1 cellular context compared by ENCODE assay signal in the genomic region with DNA sequence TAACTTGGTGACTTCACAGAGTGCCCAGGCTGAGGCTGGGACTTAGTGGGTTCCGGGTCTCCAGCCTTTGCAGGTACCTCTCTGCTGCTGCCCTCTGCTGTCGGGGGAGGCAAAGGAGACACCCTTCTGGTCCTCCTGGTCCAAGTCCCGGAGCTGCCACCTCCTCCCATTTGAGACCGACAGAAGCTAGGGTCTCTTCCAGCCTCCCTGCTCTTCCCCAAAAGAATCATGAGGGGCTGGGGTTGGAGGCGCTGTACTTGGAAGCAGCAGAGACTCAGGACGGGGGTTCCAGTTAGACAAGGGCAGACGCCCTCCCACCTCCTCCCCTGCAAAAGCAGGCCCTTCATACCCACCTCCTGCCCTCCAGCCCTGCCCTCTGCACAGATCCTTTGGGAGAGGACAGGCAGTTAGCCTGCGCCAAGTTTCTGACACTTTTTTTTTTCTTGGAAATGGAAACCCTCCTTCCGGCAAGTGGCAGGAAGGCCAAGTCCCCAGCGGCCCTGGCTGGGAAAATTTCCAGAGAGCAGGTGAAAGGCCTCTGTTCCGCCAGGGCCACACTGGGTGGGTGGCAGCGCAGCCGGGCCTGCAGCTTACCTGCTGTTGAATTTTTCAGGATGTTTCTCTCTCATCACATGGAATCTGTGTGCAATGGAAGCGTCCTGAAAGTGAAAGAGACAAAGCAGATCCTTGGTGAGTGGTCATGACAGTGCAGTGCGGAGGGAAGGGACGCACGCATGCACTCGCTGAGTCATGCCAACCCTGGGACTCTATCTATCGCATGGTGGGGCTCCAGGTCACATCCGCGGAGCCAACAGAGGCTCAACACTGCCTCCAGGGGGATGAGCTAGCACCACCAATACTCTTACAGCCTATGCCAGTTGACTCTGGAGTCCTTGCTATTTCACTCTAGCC.
TF ChIP-seq lines count a peak whose summit lies in the region.

No MANE protein-coding gene starts in this region.

TF ChIP-seq in GM12878, 131 proteins besides CTCF, POLR2A, EP300 and RAD21 (continued from another document and continues in another):
- TF ChIP-seq, protein P1, sequence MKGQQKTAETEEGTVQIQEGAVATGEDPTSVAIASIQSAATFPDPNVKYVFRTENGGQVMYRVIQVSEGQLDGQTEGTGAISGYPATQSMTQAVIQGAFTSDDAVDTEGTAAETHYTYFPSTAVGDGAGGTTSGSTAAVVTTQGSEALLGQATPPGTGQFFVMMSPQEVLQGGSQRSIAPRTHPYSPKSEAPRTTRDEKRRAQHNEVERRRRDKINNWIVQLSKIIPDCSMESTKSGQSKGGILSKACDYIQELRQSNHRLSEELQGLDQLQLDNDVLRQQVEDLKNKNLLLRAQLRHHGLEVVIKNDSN (IDR thresholded peaks at IDR 0.05; ENCODE audit: borderline replicate concordance, extremely low read length, insufficient read depth, low read depth, low read length) = no peak
- TF ChIP-seq NR2C2 (IDR thresholded peaks at IDR 0.05; ENCODE audit: borderline replicate concordance, control insufficient read depth, insufficient read length, low read depth) (no peak), ESRRA (IDR thresholded peaks at IDR 0.05; ENCODE audit: low read length) (no peak), FOXK2 (IDR thresholded peaks at IDR 0.05) (no peak), SMAD1 (IDR thresholded peaks at IDR 0.05; ENCODE audit: low read depth, partially characterized antibody) (no peak), TCF12 (IDR thresholded peaks at IDR 0.05; ENCODE audit: low read depth, low read length) (no peak), IKZF1 (conservative IDR thresholded peaks at IDR 0.05) (no peak), CHD1 (IDR thresholded peaks at IDR 0.05; ENCODE audit: low read depth, low read length) (no peak), IKZF2 (IDR thresholded peaks at IDR 0.05) (no peak), SIN3A (IDR thresholded peaks at IDR 0.05; ENCODE audit: low read depth, low read length) (no peak), RB1 (IDR thresholded peaks at IDR 0.05; ENCODE audit: borderline replicate concordance) (no peak), YBX1 (IDR thresholded peaks at IDR 0.05) (no peak), NBN (IDR thresholded peaks at IDR 0.05) (no peak), ZBED1 (IDR thresholded peaks at IDR 0.05; ENCODE audit: borderline replicate concordance) (no peak), SRF (IDR thresholded peaks at IDR 0.05; ENCODE audit: low read depth in 2 of 2, low read length in 2 of 2) (no peak), ETV6 (conservative IDR thresholded peaks at IDR 0.05 in 1 of 2, IDR thresholded peaks at IDR 0.05 in 1 of 2; ENCODE audit: borderline replicate concordance in 1 of 2, low read depth in 1 of 2) (peak in 1 of 2 experiments; percentile 60; a peak in 1 of 4 replicates), SPI1 (IDR thresholded peaks at IDR 0.05; ENCODE audit: borderline replicate concordance, insufficient read depth, low read depth, low read length) (0 out of 2 replicates have a peak, but pooled peaks have one; percentile 11), TCF7 (IDR thresholded peaks at IDR 0.05; ENCODE audit: borderline replicate concordance) (no peak), SREBF2 (IDR thresholded peaks at IDR 0.05; ENCODE audit: low read length) (no peak), BRCA1 (IDR thresholded peaks at IDR 0.05; ENCODE audit: low read depth, low read length) (no peak), HDGF (IDR thresholded peaks at IDR 0.05) (no peak), BMI1 (IDR thresholded peaks at IDR 0.05; ENCODE audit: borderline replicate concordance) (no peak), SMARCA5 (IDR thresholded peaks at IDR 0.05) (no peak), RCOR1 (conservative IDR thresholded peaks at IDR 0.05; ENCODE audit: low read depth, low read length) (no peak), TARDBP (IDR thresholded peaks at IDR 0.05; ENCODE audit: borderline replicate concordance) (no peak), PAX8 (IDR thresholded peaks at IDR 0.05) (no peak), POLR2AphosphoS5 (IDR thresholded peaks at IDR 0.05; ENCODE audit: low read length) (no peak), POU2F2 (IDR thresholded peaks at IDR 0.05; ENCODE audit: borderline replicate concordance, low read depth, low read length) (0 out of 3 replicates have a peak, but pooled peaks have one; percentile 17), ZSCAN29 (IDR thresholded peaks at IDR 0.05) (no peak), HDAC6 (IDR thresholded peaks at IDR 0.05; ENCODE audit: unreplicated experiment) (no peak), EGR1 (IDR thresholded peaks at IDR 0.05; ENCODE audit: borderline replicate concordance in 1 of 2, low read depth in 2 of 2, low read length in 2 of 2) (no peak), ZNF207 (IDR thresholded peaks at IDR 0.05; ENCODE audit: borderline replicate concordance) (no peak)
- TF ChIP-seq, protein P2, sequence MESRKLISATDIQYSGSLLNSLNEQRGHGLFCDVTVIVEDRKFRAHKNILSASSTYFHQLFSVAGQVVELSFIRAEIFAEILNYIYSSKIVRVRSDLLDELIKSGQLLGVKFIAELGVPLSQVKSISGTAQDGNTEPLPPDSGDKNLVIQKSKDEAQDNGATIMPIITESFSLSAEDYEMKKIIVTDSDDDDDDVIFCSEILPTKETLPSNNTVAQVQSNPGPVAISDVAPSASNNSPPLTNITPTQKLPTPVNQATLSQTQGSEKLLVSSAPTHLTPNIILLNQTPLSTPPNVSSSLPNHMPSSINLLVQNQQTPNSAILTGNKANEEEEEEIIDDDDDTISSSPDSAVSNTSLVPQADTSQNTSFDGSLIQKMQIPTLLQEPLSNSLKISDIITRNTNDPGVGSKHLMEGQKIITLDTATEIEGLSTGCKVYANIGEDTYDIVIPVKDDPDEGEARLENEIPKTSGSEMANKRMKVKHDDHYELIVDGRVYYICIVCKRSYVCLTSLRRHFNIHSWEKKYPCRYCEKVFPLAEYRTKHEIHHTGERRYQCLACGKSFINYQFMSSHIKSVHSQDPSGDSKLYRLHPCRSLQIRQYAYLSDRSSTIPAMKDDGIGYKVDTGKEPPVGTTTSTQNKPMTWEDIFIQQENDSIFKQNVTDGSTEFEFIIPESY (IDR thresholded peaks at IDR 0.05) = no peak
- TF ChIP-seq, protein P3, sequence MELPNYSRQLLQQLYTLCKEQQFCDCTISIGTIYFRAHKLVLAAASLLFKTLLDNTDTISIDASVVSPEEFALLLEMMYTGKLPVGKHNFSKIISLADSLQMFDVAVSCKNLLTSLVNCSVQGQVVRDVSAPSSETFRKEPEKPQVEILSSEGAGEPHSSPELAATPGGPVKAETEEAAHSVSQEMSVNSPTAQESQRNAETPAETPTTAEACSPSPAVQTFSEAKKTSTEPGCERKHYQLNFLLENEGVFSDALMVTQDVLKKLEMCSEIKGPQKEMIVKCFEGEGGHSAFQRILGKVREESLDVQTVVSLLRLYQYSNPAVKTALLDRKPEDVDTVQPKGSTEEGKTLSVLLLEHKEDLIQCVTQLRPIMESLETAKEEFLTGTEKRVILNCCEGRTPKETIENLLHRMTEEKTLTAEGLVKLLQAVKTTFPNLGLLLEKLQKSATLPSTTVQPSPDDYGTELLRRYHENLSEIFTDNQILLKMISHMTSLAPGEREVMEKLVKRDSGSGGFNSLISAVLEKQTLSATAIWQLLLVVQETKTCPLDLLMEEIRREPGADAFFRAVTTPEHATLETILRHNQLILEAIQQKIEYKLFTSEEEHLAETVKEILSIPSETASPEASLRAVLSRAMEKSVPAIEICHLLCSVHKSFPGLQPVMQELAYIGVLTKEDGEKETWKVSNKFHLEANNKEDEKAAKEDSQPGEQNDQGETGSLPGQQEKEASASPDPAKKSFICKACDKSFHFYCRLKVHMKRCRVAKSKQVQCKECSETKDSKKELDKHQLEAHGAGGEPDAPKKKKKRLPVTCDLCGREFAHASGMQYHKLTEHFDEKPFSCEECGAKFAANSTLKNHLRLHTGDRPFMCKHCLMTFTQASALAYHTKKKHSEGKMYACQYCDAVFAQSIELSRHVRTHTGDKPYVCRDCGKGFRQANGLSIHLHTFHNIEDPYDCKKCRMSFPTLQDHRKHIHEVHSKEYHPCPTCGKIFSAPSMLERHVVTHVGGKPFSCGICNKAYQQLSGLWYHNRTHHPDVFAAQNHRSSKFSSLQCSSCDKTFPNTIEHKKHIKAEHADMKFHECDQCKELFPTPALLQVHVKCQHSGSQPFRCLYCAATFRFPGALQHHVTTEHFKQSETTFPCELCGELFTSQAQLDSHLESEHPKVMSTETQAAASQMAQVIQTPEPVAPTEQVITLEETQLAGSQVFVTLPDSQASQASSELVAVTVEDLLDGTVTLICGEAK (IDR thresholded peaks at IDR 0.05; ENCODE audit: borderline replicate concordance) = no peak
- TF ChIP-seq, protein P4, sequence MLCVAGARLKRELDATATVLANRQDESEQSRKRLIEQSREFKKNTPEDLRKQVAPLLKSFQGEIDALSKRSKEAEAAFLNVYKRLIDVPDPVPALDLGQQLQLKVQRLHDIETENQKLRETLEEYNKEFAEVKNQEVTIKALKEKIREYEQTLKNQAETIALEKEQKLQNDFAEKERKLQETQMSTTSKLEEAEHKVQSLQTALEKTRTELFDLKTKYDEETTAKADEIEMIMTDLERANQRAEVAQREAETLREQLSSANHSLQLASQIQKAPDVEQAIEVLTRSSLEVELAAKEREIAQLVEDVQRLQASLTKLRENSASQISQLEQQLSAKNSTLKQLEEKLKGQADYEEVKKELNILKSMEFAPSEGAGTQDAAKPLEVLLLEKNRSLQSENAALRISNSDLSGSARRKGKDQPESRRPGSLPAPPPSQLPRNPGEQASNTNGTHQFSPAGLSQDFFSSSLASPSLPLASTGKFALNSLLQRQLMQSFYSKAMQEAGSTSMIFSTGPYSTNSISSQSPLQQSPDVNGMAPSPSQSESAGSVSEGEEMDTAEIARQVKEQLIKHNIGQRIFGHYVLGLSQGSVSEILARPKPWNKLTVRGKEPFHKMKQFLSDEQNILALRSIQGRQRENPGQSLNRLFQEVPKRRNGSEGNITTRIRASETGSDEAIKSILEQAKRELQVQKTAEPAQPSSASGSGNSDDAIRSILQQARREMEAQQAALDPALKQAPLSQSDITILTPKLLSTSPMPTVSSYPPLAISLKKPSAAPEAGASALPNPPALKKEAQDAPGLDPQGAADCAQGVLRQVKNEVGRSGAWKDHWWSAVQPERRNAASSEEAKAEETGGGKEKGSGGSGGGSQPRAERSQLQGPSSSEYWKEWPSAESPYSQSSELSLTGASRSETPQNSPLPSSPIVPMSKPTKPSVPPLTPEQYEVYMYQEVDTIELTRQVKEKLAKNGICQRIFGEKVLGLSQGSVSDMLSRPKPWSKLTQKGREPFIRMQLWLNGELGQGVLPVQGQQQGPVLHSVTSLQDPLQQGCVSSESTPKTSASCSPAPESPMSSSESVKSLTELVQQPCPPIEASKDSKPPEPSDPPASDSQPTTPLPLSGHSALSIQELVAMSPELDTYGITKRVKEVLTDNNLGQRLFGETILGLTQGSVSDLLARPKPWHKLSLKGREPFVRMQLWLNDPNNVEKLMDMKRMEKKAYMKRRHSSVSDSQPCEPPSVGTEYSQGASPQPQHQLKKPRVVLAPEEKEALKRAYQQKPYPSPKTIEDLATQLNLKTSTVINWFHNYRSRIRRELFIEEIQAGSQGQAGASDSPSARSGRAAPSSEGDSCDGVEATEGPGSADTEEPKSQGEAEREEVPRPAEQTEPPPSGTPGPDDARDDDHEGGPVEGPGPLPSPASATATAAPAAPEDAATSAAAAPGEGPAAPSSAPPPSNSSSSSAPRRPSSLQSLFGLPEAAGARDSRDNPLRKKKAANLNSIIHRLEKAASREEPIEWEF (IDR thresholded peaks at IDR 0.05; ENCODE audit: insufficient replicate concordance, low read depth, low read length) = no peak
- TF ChIP-seq, protein P5, sequence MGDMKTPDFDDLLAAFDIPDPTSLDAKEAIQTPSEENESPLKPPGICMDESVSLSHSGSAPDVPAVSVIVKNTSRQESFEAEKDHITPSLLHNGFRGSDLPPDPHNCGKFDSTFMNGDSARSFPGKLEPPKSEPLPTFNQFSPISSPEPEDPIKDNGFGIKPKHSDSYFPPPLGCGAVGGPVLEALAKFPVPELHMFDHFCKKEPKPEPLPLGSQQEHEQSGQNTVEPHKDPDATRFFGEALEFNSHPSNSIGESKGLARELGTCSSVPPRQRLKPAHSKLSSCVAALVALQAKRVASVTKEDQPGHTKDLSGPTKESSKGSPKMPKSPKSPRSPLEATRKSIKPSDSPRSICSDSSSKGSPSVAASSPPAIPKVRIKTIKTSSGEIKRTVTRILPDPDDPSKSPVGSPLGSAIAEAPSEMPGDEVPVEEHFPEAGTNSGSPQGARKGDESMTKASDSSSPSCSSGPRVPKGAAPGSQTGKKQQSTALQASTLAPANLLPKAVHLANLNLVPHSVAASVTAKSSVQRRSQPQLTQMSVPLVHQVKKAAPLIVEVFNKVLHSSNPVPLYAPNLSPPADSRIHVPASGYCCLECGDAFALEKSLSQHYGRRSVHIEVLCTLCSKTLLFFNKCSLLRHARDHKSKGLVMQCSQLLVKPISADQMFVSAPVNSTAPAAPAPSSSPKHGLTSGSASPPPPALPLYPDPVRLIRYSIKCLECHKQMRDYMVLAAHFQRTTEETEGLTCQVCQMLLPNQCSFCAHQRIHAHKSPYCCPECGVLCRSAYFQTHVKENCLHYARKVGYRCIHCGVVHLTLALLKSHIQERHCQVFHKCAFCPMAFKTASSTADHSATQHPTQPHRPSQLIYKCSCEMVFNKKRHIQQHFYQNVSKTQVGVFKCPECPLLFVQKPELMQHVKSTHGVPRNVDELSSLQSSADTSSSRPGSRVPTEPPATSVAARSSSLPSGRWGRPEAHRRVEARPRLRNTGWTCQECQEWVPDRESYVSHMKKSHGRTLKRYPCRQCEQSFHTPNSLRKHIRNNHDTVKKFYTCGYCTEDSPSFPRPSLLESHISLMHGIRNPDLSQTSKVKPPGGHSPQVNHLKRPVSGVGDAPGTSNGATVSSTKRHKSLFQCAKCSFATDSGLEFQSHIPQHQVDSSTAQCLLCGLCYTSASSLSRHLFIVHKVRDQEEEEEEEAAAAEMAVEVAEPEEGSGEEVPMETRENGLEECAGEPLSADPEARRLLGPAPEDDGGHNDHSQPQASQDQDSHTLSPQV (IDR thresholded peaks at IDR 0.05) = no peak
- TF ChIP-seq, protein P6, sequence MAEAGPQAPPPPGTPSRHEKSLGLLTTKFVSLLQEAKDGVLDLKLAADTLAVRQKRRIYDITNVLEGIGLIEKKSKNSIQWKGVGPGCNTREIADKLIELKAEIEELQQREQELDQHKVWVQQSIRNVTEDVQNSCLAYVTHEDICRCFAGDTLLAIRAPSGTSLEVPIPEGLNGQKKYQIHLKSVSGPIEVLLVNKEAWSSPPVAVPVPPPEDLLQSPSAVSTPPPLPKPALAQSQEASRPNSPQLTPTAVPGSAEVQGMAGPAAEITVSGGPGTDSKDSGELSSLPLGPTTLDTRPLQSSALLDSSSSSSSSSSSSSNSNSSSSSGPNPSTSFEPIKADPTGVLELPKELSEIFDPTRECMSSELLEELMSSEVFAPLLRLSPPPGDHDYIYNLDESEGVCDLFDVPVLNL (IDR thresholded peaks at IDR 0.05; ENCODE audit: low read depth, low read length) = no peak
- TF ChIP-seq, protein P7, sequence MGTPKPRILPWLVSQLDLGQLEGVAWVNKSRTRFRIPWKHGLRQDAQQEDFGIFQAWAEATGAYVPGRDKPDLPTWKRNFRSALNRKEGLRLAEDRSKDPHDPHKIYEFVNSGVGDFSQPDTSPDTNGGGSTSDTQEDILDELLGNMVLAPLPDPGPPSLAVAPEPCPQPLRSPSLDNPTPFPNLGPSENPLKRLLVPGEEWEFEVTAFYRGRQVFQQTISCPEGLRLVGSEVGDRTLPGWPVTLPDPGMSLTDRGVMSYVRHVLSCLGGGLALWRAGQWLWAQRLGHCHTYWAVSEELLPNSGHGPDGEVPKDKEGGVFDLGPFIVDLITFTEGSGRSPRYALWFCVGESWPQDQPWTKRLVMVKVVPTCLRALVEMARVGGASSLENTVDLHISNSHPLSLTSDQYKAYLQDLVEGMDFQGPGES (IDR thresholded peaks at IDR 0.05) = no peak
